ENCODE assay signal across 17 cellular contexts in genomic region chr12:124732275-124733075, GRCh38.
DNase-seq lines count a peak whose midpoint lies in the region; ATAC-seq, FAIRE-seq and TF ChIP-seq lines count a peak whose summit lies in the region.
"Had no signal": no experiment of that assay in that cellular context is flagged by ENCODE, and none has a peak within 500 bp of the region (broad histone marks: within the 10 kb centered on the region; RNA-seq: fewer than 3 reads in every experiment).

No MANE protein-coding gene starts in this region.

- peaks cover 4% of the 10 kb centered on the region in 2 donors for H3K36me3 Mint-ChIP-seq in CD14-positive monocyte
- peaks cover 4% of the 10 kb centered on the region for H3K36me3 Mint-ChIP-seq in astrocyte (ENCODE audit: low read depth, unreplicated experiment)
- H3K36me3 Mint-ChIP-seq: CD8-positive, alpha-beta T cell; immature natural killer cell had no signal

- H2AFZ ChIP-seq in astrocyte (ENCODE audit: low read depth, low read length) (peak overlapping the region; percentile 38), trophoblast cell (ENCODE audit: insufficient read depth, low read length, poor library complexity) (no peak overlapping the region)

- peak overlapping the region; percentile 27 for H2AK5ac ChIP-seq in trophoblast cell (ENCODE audit: low read length)

- H4K8ac ChIP-seq in trophoblast cell (ENCODE audit: low read depth, low read length), result peak overlapping the region; percentile 43

- peak overlapping the region; percentile 37 for H2BK120ac ChIP-seq in trophoblast cell (ENCODE audit: insufficient read depth, low read length, poor library complexity)

- H3K4me3 Mint-ChIP-seq in CD14-positive monocyte (no peak overlapping the region), astrocyte (ENCODE audit: unreplicated experiment) (no peak overlapping the region)
- H3K4me3 Mint-ChIP-seq: activated B cell treated with CpG ODN at 0.5 μM for 24 hours; CD8-positive, alpha-beta T cell; immature natural killer cell; stimulated activated naive B cell treated with anti-CD40 and anti-IgM and Interleukin-4, amounts not matched to agents 10 μg/mL and 1 μg/mL and 100 μg/mL, for 72 hours had no signal

- no peak overlapping the region for H4K12ac ChIP-seq in trophoblast cell (ENCODE audit: low read depth, low read length)

- peak overlapping the region; percentile 48 for H3K18ac ChIP-seq in trophoblast cell (ENCODE audit: low read length)

- ATAC-seq in HG03442 (IDR thresholded peaks at IDR 0.05; ENCODE audit: unreplicated experiment), result no peak
- ATAC-seq in GM18907 (IDR thresholded peaks at IDR 0.05; ENCODE audit: unreplicated experiment), result no peak
- ATAC-seq: CD8-positive, alpha-beta T cell; stimulated activated naive B cell treated with anti-CD40 and anti-IgM and Interleukin-4, amounts not matched to agents 10 μg/mL and 1 μg/mL and 100 μg/mL, for 72 hours had no signal

- H3K4ac ChIP-seq in trophoblast cell (ENCODE audit: low read depth, low read length), result no peak overlapping the region

- H3K36me3 ChIP-seq in astrocyte (ENCODE audit: insufficient read depth, low read length) (no peaks in the 10 kb centered on the region), right atrium auricular region (no peaks in the 10 kb centered on the region), trophoblast cell (ENCODE audit: control insufficient read depth in 1 of 2, insufficient read depth in 2 of 2, low read length in 2 of 2) (no peaks in the 10 kb centered on the region), BE2C (no peaks in the 10 kb centered on the region)
- H3K36me3 ChIP-seq in effector memory CD4-positive, alpha-beta T cell (ENCODE audit: control insufficient read depth, insufficient read depth, low read length), result no peaks in the 10 kb centered on the region

- H3K4me1 Mint-ChIP-seq in CD14-positive monocyte (peaks cover 61% of the 10 kb centered on the region), astrocyte (ENCODE audit: low read depth, unreplicated experiment) (peaks cover 26% of the 10 kb centered on the region)
- H3K4me1 Mint-ChIP-seq: immature natural killer cell had no signal

- H3K9ac ChIP-seq in astrocyte (ENCODE audit: low read length) (peak overlapping the region; percentile 47), trophoblast cell (ENCODE audit: low read length) (no peak overlapping the region)

- no peak overlapping the region for H3K23ac ChIP-seq in trophoblast cell (ENCODE audit: low read length)

- H3K4me2 ChIP-seq in astrocyte (ENCODE audit: low read length), result peak overlapping the region; percentile 41
- no peak overlapping the region for H3K4me2 ChIP-seq in trophoblast cell (ENCODE audit: low read length)

- H3K27me3 Mint-ChIP-seq in CD14-positive monocyte (ENCODE audit: low read depth in 3 of 3) (peaks cover 0 to 3% (median 0%) of the 10 kb centered on the region in 3 donors), astrocyte (ENCODE audit: low read depth, unreplicated experiment) (no peaks in the 10 kb centered on the region)

- no CpG with 5 or more reads among the region's 17 CpGs for WGBS in trophoblast cell (ENCODE audit: extremely low coverage, insufficient coverage, insufficient read length)

- H3K4me1 ChIP-seq in astrocyte (ENCODE audit: insufficient read depth, low read length) (peaks cover 31% of the 10 kb centered on the region), right atrium auricular region (peaks cover 0 to 37% of the 10 kb centered on the region in 2 donors), trophoblast cell (ENCODE audit: control insufficient read depth in 1 of 2, insufficient read depth in 2 of 2, low read length in 2 of 2) (peaks cover 13 to 16% of the 10 kb centered on the region in 2 experiments), BE2C (no peaks in the 10 kb centered on the region)
- H3K4me1 ChIP-seq in effector memory CD4-positive, alpha-beta T cell (ENCODE audit: control insufficient read depth, insufficient read depth, low read length, poor library complexity, severe bottlenecking), result no peaks in the 10 kb centered on the region

- H2BK12ac ChIP-seq in trophoblast cell (ENCODE audit: low read length), result peak overlapping the region; percentile 79

- H3K79me2 ChIP-seq in astrocyte (ENCODE audit: insufficient read depth, low read length) (no peaks in the 10 kb centered on the region), trophoblast cell (ENCODE audit: control insufficient read depth, insufficient read depth, low read length, poor library complexity) (no peaks in the 10 kb centered on the region)

- H3K4me3 ChIP-seq in astrocyte (ENCODE audit: insufficient read depth, low read depth, low read length) (no peak overlapping the region), right atrium auricular region (no peak overlapping the region), trophoblast cell (ENCODE audit: low read depth, low read length) (no peak overlapping the region), BE2C (ENCODE audit: low read depth, low read length) (no peak overlapping the region)
- no peak overlapping the region for H3K4me3 ChIP-seq in effector memory CD4-positive, alpha-beta T cell (ENCODE audit: insufficient read depth, low read depth, low read length, poor library complexity, severe bottlenecking)

- H3K27ac Mint-ChIP-seq in CD14-positive monocyte, result peak overlapping the region; percentile 25 to 99 (median 73)
- H3K27ac Mint-ChIP-seq in astrocyte (ENCODE audit: unreplicated experiment), result peak overlapping the region; percentile 79
- H3K27ac Mint-ChIP-seq: activated B cell treated with CpG ODN at 0.5 μM for 24 hours; CD8-positive, alpha-beta T cell; immature natural killer cell had no signal

- DNase-seq in CD14-positive monocyte (ENCODE audit: low spot score) (no peak), astrocyte (ENCODE audit: low read depth) (peak; percentile 75), right atrium auricular region (ENCODE audit: low spot score) (no peak), trophoblast cell (peak; percentile 42 to 69), BE2C (no peak)
- DNase-seq in effector memory CD4-positive, alpha-beta T cell, result no peak
- DNase-seq: activated B cell treated with CpG ODN at 0.5 μM for 24 hours; activated CD8-positive, alpha-beta memory T cell treated with anti-CD3 and anti-CD28 coated beads, Interleukin-2, amount 50 U/mL, for 4 hours; activated naive CD4-positive, alpha-beta T cell treated with anti-CD3 and anti-CD28 coated beads, Interleukin-2, amount 50 U/mL, for 16 hours; CD8-positive, alpha-beta T cell; cortex of kidney; HCEC 1CT; immature natural killer cell; stimulated activated CD4-positive, alpha-beta T cell treated with anti-CD3 and anti-CD28 coated beads, Interleukin-4, amount 100 ng/mL, for 4 hours; stimulated activated naive B cell treated with anti-CD40 and anti-IgM and Interleukin-4, amounts not matched to agents 10 μg/mL and 1 μg/mL and 100 μg/mL, for 72 hours had no signal

- TF ChIP-seq CTCF in CD14-positive monocyte (IDR thresholded peaks at IDR 0.05) (no peak), astrocyte (IDR thresholded peaks at IDR 0.05; ENCODE audit: insufficient read depth, low read depth, low read length) (no peak), right atrium auricular region (IDR thresholded peaks at IDR 0.05) (no peak), BE2C (IDR thresholded peaks at IDR 0.05; ENCODE audit: low read depth, low read length) (no peak)

- no peaks in the 10 kb centered on the region for H3K9me3 ChIP-seq in astrocyte (ENCODE audit: insufficient read depth, low read depth, low read length)
- H3K9me3 ChIP-seq in right atrium auricular region, result no peaks in the 10 kb centered on the region
- H3K9me3 ChIP-seq in trophoblast cell (ENCODE audit: insufficient read depth, low read depth, low read length), result no peaks in the 10 kb centered on the region
- H3K9me3 ChIP-seq in effector memory CD4-positive, alpha-beta T cell (ENCODE audit: control insufficient read depth, low read length), result no peaks in the 10 kb centered on the region
- H3K9me3 ChIP-seq in BE2C, result no peaks in the 10 kb centered on the region

- intact Hi-C loops in CD14-positive monocyte (cut with micrococcal nuclease), result loop anchor here in 1 of 2 donors (5.0 kb wide), 1 partner anchor 35 kb away; no protein-coding TSS in a partner anchor

- H3K27me3 ChIP-seq in astrocyte (ENCODE audit: insufficient read depth, low read length), result no peaks in the 10 kb centered on the region
- H3K27me3 ChIP-seq in right atrium auricular region, result no peaks in the 10 kb centered on the region
- H3K27me3 ChIP-seq in trophoblast cell (ENCODE audit: insufficient read depth, low read length), result no peaks in the 10 kb centered on the region
- H3K27me3 ChIP-seq in effector memory CD4-positive, alpha-beta T cell (replicated peaks; ENCODE audit: control insufficient read depth, insufficient read depth, low read length, poor library complexity, severe bottlenecking), result no peaks in the 10 kb centered on the region
- no peaks in the 10 kb centered on the region for H3K27me3 ChIP-seq in BE2C

- peaks cover 7% of the 10 kb centered on the region for H3K79me1 ChIP-seq in trophoblast cell (ENCODE audit: low read length)

- FAIRE-seq in astrocyte (lab: Jason Lieb, UNC), result no peak

- peak overlapping the region; percentile 14 for H2BK5ac ChIP-seq in trophoblast cell (ENCODE audit: low read depth, low read length, poor library complexity)

- H3K14ac ChIP-seq in trophoblast cell (ENCODE audit: low read length), result peak overlapping the region; percentile 26

- peak overlapping the region; percentile 57 for H3K27ac ChIP-seq in astrocyte (ENCODE audit: low read depth, low read length)
- peak overlapping the region; percentile 65 to 67 for H3K27ac ChIP-seq in right atrium auricular region
- H3K27ac ChIP-seq in trophoblast cell (ENCODE audit: low read depth, low read length), result peak overlapping the region; percentile 81
- no peak overlapping the region for H3K27ac ChIP-seq in effector memory CD4-positive, alpha-beta T cell (ENCODE audit: insufficient read depth, low read length, poor library complexity, severe bottlenecking)

- H4K20me1 ChIP-seq in astrocyte (ENCODE audit: insufficient read depth, low read length), result no peaks in the 10 kb centered on the region

- H3K9me3 Mint-ChIP-seq in CD14-positive monocyte (peaks cover 0 to 14% (median 8%) of the 10 kb centered on the region in 7 donors), astrocyte (ENCODE audit: unreplicated experiment) (peaks cover 10% of the 10 kb centered on the region)
- H3K9me3 Mint-ChIP-seq: CD8-positive, alpha-beta T cell; immature natural killer cell had no signal

- peak overlapping the region; percentile 75 for H4K91ac ChIP-seq in trophoblast cell (ENCODE audit: low read depth, low read length)

Comparison
In these comparisons a context has a peak if more than half of its experiments do, and no peak if none do; other contexts are left out.
1. DNase-seq: peak in astrocyte (single experiment) and trophoblast cell (2 of 2); none in CD14-positive monocyte (single experiment), right atrium auricular region (single experiment), effector memory CD4-positive, alpha-beta T cell (0 of 3) and BE2C (single experiment).